ENCODE assay signal across 31 cellular contexts in genomic region chr15:52277575-52277974, GRCh38.
"Had no signal": no experiment of that assay in that cellular context is flagged by ENCODE, and none has a peak within 500 bp of the region (broad histone marks: within the 10 kb centered on the region; RNA-seq: fewer than 3 reads in every experiment).

No MANE protein-coding gene starts in this region.

- H3K4me1 Mint-ChIP-seq: activated B cell treated with CpG ODN at 0.5 μM for 24 hours; activated CD4-positive, alpha-beta T cell treated with anti-CD3 and anti-CD28 coated beads for 36 hours; activated CD4-positive, alpha-beta T cell treated with anti-CD3 and anti-CD28 coated beads, Interleukin-2, amount 10 ng/mL, durations not matched to agents 24 days and 14 days; activated naive CD4-positive, alpha-beta T cell treated with anti-CD3 and anti-CD28 coated beads, Interleukin-2, amount 50 U/mL, for 24 hours; activated naive CD8-positive, alpha-beta T cell treated with anti-CD3 and anti-CD28 coated beads for 36 hours; activated naive CD8-positive, alpha-beta T cell treated with anti-CD3 and anti-CD28 coated beads, Interleukin-2, amount 50 U/mL, for 24 hours; activated T-helper 17 cell treated with anti-CD3 and anti-CD28 coated beads, Interleukin-2, amount 50 U/mL, for 72 hours; central memory CD8-positive, alpha-beta T cell; T-helper 17 cell had no signal

- H3K4me1 ChIP-seq: adrenal gland, foreskin keratinocyte, gastrocnemius medialis had no signal

- H3K9me3 Mint-ChIP-seq: activated B cell treated with CpG ODN at 0.5 μM for 24 hours; activated CD4-positive, alpha-beta memory T cell treated with anti-CD3 and anti-CD28 coated beads for 36 hours; activated CD4-positive, alpha-beta T cell treated with anti-CD3 and anti-CD28 coated beads, Interleukin-2, amount 10 ng/mL, durations not matched to agents 24 days and 14 days; activated naive CD4-positive, alpha-beta T cell treated with anti-CD3 and anti-CD28 coated beads for 36 hours; activated naive CD4-positive, alpha-beta T cell treated with anti-CD3 and anti-CD28 coated beads, Interleukin-2, amount 50 U/mL, for 24 hours; activated naive CD8-positive, alpha-beta T cell treated with anti-CD3 and anti-CD28 coated beads for 36 hours; activated naive CD8-positive, alpha-beta T cell treated with anti-CD3 and anti-CD28 coated beads, Interleukin-2, amount 50 U/mL, for 24 hours; activated T-cell treated with anti-CD3 and anti-CD28 coated beads, Interleukin-2, amount 50 U/mL, for 4 hours; activated T-helper 17 cell treated with anti-CD3 and anti-CD28 coated beads, Interleukin-2, amount 50 U/mL, for 72 hours; central memory CD8-positive, alpha-beta T cell; T-helper 2 cell treated with Interferon-gamma antibody and Interleukin-4, amounts not matched to agents 5 μg/mL and 100 μg/mL, for 36 hours had no signal

- H3K27ac ChIP-seq: adrenal gland, brain microvascular endothelial cell, foreskin keratinocyte, gastrocnemius medialis, heart left ventricle, WERI-Rb-1 had no signal

- DNase-seq: activated B cell treated with CpG ODN at 0.5 μM for 24 hours; activated CD4-positive, alpha-beta memory T cell treated with anti-CD3 and anti-CD28 coated beads for 36 hours; activated CD4-positive, alpha-beta T cell treated with anti-CD3 and anti-CD28 coated beads for 36 hours; activated CD4-positive, alpha-beta T cell treated with anti-CD3 and anti-CD28 coated beads, Interleukin-2, amount 10 ng/mL, durations not matched to agents 24 days and 14 days; activated CD4-positive, CD25-positive, alpha-beta regulatory T cell treated with anti-CD3 and anti-CD28 coated beads, Interleukin-2, amount 50 U/mL, for 72 hours; activated CD8-positive, alpha-beta T cell treated with anti-CD3 and anti-CD28 coated beads, Interleukin-2, amount 10 ng/mL, durations not matched to agents 7 days and 5 days; activated effector memory CD4-positive, alpha-beta T cell treated with Interleukin-2 at 50 U/mL for 16 hours; activated gamma-delta T cell treated with Interleukin-2 at 50 U/mL for 16 hours; activated naive CD4-positive, alpha-beta T cell treated with anti-CD3 and anti-CD28 coated beads for 36 hours; activated naive CD8-positive, alpha-beta T cell treated with anti-CD3 and anti-CD28 coated beads for 36 hours; activated naive CD8-positive, alpha-beta T cell treated with anti-CD3 and anti-CD28 coated beads, Interleukin-2, amount 50 U/mL, for 24 hours; activated T-cell treated with anti-CD3 and anti-CD28 coated beads, Interleukin-2, amount 50 U/mL, for 4 hours; adrenal gland; amygdala; brain microvascular endothelial cell; cortex of kidney; dermis blood vessel endothelial cell; effector CD8-positive, alpha-beta T cell; foreskin keratinocyte; gastrocnemius medialis; glutamatergic neuron; heart left ventricle; T-helper 1 cell; T-helper 17 cell; T1000; WERI-Rb-1 had no signal

- H3K27me3 ChIP-seq: adrenal gland, brain microvascular endothelial cell, foreskin keratinocyte, gastrocnemius medialis, heart left ventricle had no signal

- H3K27me3 Mint-ChIP-seq: activated B cell treated with CpG ODN at 0.5 μM for 24 hours; activated CD4-positive, alpha-beta T cell treated with anti-CD3 and anti-CD28 coated beads for 36 hours; activated naive CD4-positive, alpha-beta T cell treated with anti-CD3 and anti-CD28 coated beads, Interleukin-2, amount 50 U/mL, for 24 hours; activated naive CD8-positive, alpha-beta T cell treated with anti-CD3 and anti-CD28 coated beads for 36 hours; activated naive CD8-positive, alpha-beta T cell treated with anti-CD3 and anti-CD28 coated beads, Interleukin-2, amount 50 U/mL, for 24 hours had no signal

- H3K9me3 ChIP-seq: adrenal gland, gastrocnemius medialis, heart left ventricle had no signal

- H3K4me3 ChIP-seq: adrenal gland, gastrocnemius medialis, heart left ventricle had no signal

- H3K27ac Mint-ChIP-seq: activated B cell treated with CpG ODN at 0.5 μM for 24 hours; activated CD4-positive, alpha-beta memory T cell treated with anti-CD3 and anti-CD28 coated beads for 36 hours; activated CD4-positive, alpha-beta T cell treated with anti-CD3 and anti-CD28 coated beads for 36 hours; activated CD4-positive, alpha-beta T cell treated with anti-CD3 and anti-CD28 coated beads, Interleukin-2, amount 10 ng/mL, durations not matched to agents 24 days and 14 days; activated CD8-positive, alpha-beta T cell treated with anti-CD3 and anti-CD28 coated beads, Interleukin-2, amount 10 ng/mL, durations not matched to agents 7 days and 5 days; activated naive CD4-positive, alpha-beta T cell treated with anti-CD3 and anti-CD28 coated beads for 36 hours; activated naive CD4-positive, alpha-beta T cell treated with anti-CD3 and anti-CD28 coated beads, Interleukin-2, amount 50 U/mL, for 24 hours; activated naive CD8-positive, alpha-beta T cell treated with anti-CD3 and anti-CD28 coated beads for 36 hours; activated naive CD8-positive, alpha-beta T cell treated with anti-CD3 and anti-CD28 coated beads, Interleukin-2, amount 50 U/mL, for 24 hours; activated T-helper 17 cell treated with anti-CD3 and anti-CD28 coated beads, Interleukin-2, amount 50 U/mL, for 72 hours; T-helper 17 cell; T-helper 2 cell treated with Interferon-gamma antibody and Interleukin-4, amounts not matched to agents 5 μg/mL and 100 μg/mL, for 36 hours had no signal

- H3K36me3 ChIP-seq: adrenal gland, brain microvascular endothelial cell had no signal

- H3K4me3 Mint-ChIP-seq: activated B cell treated with CpG ODN at 0.5 μM for 24 hours; activated CD4-positive, alpha-beta memory T cell treated with anti-CD3 and anti-CD28 coated beads for 36 hours; activated CD4-positive, alpha-beta T cell treated with anti-CD3 and anti-CD28 coated beads for 36 hours; activated CD4-positive, alpha-beta T cell treated with anti-CD3 and anti-CD28 coated beads, Interleukin-2, amount 10 ng/mL, durations not matched to agents 24 days and 14 days; activated CD8-positive, alpha-beta T cell treated with anti-CD3 and anti-CD28 coated beads, Interleukin-2, amount 10 ng/mL, durations not matched to agents 7 days and 5 days; activated naive CD4-positive, alpha-beta T cell treated with anti-CD3 and anti-CD28 coated beads for 36 hours; activated naive CD4-positive, alpha-beta T cell treated with anti-CD3 and anti-CD28 coated beads, Interleukin-2, amount 50 U/mL, for 24 hours; activated naive CD8-positive, alpha-beta T cell treated with anti-CD3 and anti-CD28 coated beads for 36 hours; activated naive CD8-positive, alpha-beta T cell treated with anti-CD3 and anti-CD28 coated beads, Interleukin-2, amount 50 U/mL, for 24 hours; activated T-cell treated with anti-CD3 and anti-CD28 coated beads, Interleukin-2, amount 50 U/mL, for 4 hours; activated T-helper 17 cell treated with anti-CD3 and anti-CD28 coated beads, Interleukin-2, amount 50 U/mL, for 72 hours; central memory CD8-positive, alpha-beta T cell; T-helper 17 cell; T-helper 2 cell treated with Interferon-gamma antibody and Interleukin-4, amounts not matched to agents 5 μg/mL and 100 μg/mL, for 36 hours had no signal

- ATAC-seq: activated CD4-positive, alpha-beta T cell treated with anti-CD3 and anti-CD28 coated beads for 36 hours; activated CD8-positive, alpha-beta T cell treated with anti-CD3 and anti-CD28 coated beads, Interleukin-2, amount 10 ng/mL, durations not matched to agents 7 days and 5 days; activated naive CD8-positive, alpha-beta T cell treated with anti-CD3 and anti-CD28 coated beads, Interleukin-2, amount 50 U/mL, for 24 hours; activated T-cell treated with anti-CD3 and anti-CD28 coated beads, Interleukin-2, amount 50 U/mL, for 4 hours; activated T-helper 17 cell treated with anti-CD3 and anti-CD28 coated beads, Interleukin-2, amount 50 U/mL, for 72 hours; esophagus mucosa; foreskin keratinocyte; gastrocnemius medialis; heart left ventricle; T-helper 17 cell had no signal
